15 cellular contexts compared by ENCODE assay signal in the genomic region with DNA sequence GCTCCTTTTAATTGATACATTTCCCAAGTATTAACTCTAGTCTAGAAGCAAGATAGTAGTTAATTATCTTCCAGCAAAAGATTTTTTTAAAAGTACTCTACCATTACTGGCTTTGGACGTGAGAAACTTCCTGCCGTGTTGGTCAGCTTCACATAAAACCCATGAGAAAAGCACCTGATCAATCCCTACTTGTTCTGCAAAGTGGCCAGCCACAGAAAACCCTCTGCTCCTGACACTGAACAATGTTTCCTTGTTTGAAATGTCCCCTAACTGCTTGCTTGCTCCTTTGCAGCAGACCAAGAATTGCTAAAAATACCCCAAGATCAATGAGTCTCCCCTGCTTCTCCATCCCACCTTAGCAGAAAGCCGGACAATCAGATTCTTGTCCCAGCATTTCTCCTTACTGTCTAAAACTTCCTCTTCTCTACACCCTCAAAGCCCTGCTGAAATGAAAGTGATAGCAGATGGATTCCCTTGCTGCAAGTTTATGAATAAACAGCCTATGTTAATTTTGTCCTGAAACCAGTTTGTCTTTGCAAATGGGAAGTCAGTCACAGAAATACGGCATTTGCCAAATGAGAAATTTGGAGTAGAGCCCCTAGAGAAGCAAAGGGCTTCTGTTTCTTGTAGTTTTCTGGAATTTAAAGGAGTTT.
DNase-seq lines count a peak whose midpoint lies in the region; ATAC-seq, FAIRE-seq and TF ChIP-seq lines count a peak whose summit lies in the region.
"Had no signal": no experiment of that assay in that cellular context is flagged by ENCODE, and none has a peak within 500 bp of the region (broad histone marks: within the 10 kb centered on the region; RNA-seq: fewer than 3 reads in every experiment).

No MANE protein-coding gene starts in this region.

- TF ChIP-seq POLR2A in prostate gland (IDR thresholded peaks at IDR 0.05): no peak
- TF ChIP-seq POLR2A in GM12891 (IDR thresholded peaks at IDR 0.05; ENCODE audit: low read depth, low read length): no peak

- intact Hi-C loops in prostate gland (cut with DNase I) (no loop called here), psoas muscle (cut with DNase I) (no loop called here)

- H3K4me1 ChIP-seq in prostate gland (replicated peaks): no peaks in the 10 kb centered on the region
- no peaks in the 10 kb centered on the region for H3K4me1 ChIP-seq in psoas muscle
- H3K4me1 ChIP-seq: BE2C had no signal

- H3K9me3 ChIP-seq in prostate gland: no peaks in the 10 kb centered on the region
- no peaks in the 10 kb centered on the region for H3K9me3 ChIP-seq in psoas muscle
- H3K9me3 ChIP-seq: BE2C had no signal

- in situ Hi-C loops in G401 (cut with HindIII; ENCODE audit: low sequenced_read_pairs): no loop called here

- FAIRE-seq in GM12891 (lab: Jason Lieb, UNC): no peak

- WGBS in prostate gland: 57% methylated on average over 4 of the region's 4 CpGs
- 62 to 75% (median 70%) methylated on average over 4 of the region's 4 CpGs for WGBS in psoas muscle, 3 donors

- DNase-seq in GM12865 (ENCODE audit: low read depth): peak; percentile 8
- peak; percentile 14 for DNase-seq in inferior parietal cortex (ENCODE audit: extremely low spot score)
- DNase-seq in prostate gland (ENCODE audit: low spot score): no peak
- DNase-seq in psoas muscle: no peak
- DNase-seq in GM12891 (ENCODE audit: insufficient read length, low spot score): no peak
- DNase-seq in G401 (ENCODE audit: low spot score): no peak
- DNase-seq: activated CD4-positive, alpha-beta T cell treated with anti-CD3 and anti-CD28 coated beads for 1 hour; BE2C; brain microvascular endothelial cell; NCI-H1694; NCI-H82; stimulated activated CD4-positive, alpha-beta T cell treated with anti-CD3 and anti-CD28 coated beads, Interleukin-1b, Interleukin-23, amount 100 ng/mL, for 48 hours had no signal

- no peak for TF ChIP-seq CTCF in GM12865 (IDR thresholded peaks at IDR 0.05; ENCODE audit: insufficient read depth, low read depth, low read length, missing control alignments)
- TF ChIP-seq CTCF in prostate gland (IDR thresholded peaks at IDR 0.05): no peak
- no peak for TF ChIP-seq CTCF in psoas muscle (IDR thresholded peaks at IDR 0.05)

- H3K36me3 ChIP-seq in prostate gland: no peaks in the 10 kb centered on the region
- H3K36me3 ChIP-seq in psoas muscle (ENCODE audit: insufficient read depth in 1 of 2, low read depth in 1 of 2): no peaks in the 10 kb centered on the region
- H3K36me3 ChIP-seq: BE2C, brain microvascular endothelial cell had no signal

- H3K27me3 ChIP-seq in prostate gland (replicated peaks; ENCODE audit: insufficient read depth) (no peaks in the 10 kb centered on the region), psoas muscle (ENCODE audit: insufficient read depth in 3 of 3, low read length in 2 of 3) (no peaks in the 10 kb centered on the region)
- H3K27me3 ChIP-seq: BE2C, brain microvascular endothelial cell had no signal

- H3K4me3 ChIP-seq in GM12865 (ENCODE audit: low read depth, low read length) (no peak overlapping the region), prostate gland (no peak overlapping the region), psoas muscle (no peak overlapping the region)

- ATAC-seq in GM19467 (IDR thresholded peaks at IDR 0.05; ENCODE audit: unreplicated experiment) (peak; percentile 72), HG03196 (IDR thresholded peaks at IDR 0.05; ENCODE audit: unreplicated experiment) (peak; percentile 68), psoas muscle (no peak)
- ATAC-seq: activated T-helper 17 cell treated with anti-CD3 and anti-CD28 coated beads, Interleukin-2, amount 50 U/mL, for 72 hours had no signal

- H3K27ac ChIP-seq in prostate gland: no peak overlapping the region
- H3K27ac ChIP-seq in psoas muscle: no peak overlapping the region
- H3K27ac ChIP-seq: brain microvascular endothelial cell had no signal

TF ChIP-seq in GM12891, 5 proteins besides CTCF, POLR2A, EP300 and RAD21:
- TF ChIP-seq POU2F2 (IDR thresholded peaks at IDR 0.05; ENCODE audit: low read depth, low read length) (no peak), POLR2AphosphoS5 (IDR thresholded peaks at IDR 0.05; ENCODE audit: low read depth, low read length) (no peak), SPI1 (IDR thresholded peaks at IDR 0.05; ENCODE audit: low read depth, low read length) (no peak), PAX5 (IDR thresholded peaks at IDR 0.05; ENCODE audit: insufficient read depth, low read length, severe bottlenecking) (no peak), TAF1 (IDR thresholded peaks at IDR 0.05; ENCODE audit: low read depth, low read length) (no peak)
TF ChIP-seq in GM12891: peak in this region for 0.

Comparison
In these comparisons a context has a peak if more than half of its experiments do, and no peak if none do; other contexts are left out.
1. DNase-seq: peak in GM12865 (single experiment) and inferior parietal cortex (single experiment); none in prostate gland (single experiment), psoas muscle (0 of 2), GM12891 (single experiment) and G401 (single experiment).
2. ATAC-seq: peak in GM19467 (single experiment) and HG03196 (single experiment); none in psoas muscle (0 of 4).